ENCODE assay signal across 25 cellular contexts in the genomic region with DNA sequence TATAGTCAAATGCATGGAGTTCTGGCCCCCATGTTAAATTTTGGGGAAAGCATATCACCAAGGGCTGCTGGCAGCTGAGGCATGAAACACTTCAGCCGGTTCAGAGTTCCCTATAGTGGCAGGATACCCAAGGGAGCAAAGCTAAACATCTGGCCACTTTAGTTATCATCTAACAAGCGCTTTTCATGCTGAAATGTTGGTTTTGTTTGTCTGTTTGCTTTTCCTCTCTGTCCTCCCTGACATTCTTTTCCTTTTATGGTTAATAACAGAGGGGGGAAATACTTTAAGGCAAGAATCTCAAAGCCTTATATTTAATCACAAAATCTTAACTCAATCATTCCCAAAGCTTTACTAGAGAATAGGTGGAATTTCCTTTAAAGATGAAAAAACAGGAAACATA.
"Had no signal": no experiment of that assay in that cellular context is flagged by ENCODE, and none has a peak within 500 bp of the region (broad histone marks: within the 10 kb centered on the region; RNA-seq: fewer than 3 reads in every experiment).

No MANE protein-coding gene starts in this region.

- H3K9ac ChIP-seq: neural progenitor cell had no signal

- H3K27ac ChIP-seq: esophagus muscularis mucosa, heart right ventricle, neural progenitor cell, prostate gland, right atrium auricular region, tibial nerve had no signal

- H3K4me3 ChIP-seq: esophagus muscularis mucosa, heart right ventricle, mucosa of descending colon, neural progenitor cell, prostate gland, right atrium auricular region, tibial nerve had no signal

- H3K4me3 Mint-ChIP-seq: activated CD4-positive, alpha-beta T cell treated with anti-CD3 and anti-CD28 coated beads, Interleukin-2, amount 10 ng/mL, durations not matched to agents 7 days and 5 days; activated naive CD4-positive, alpha-beta T cell treated with anti-CD3 and anti-CD28 coated beads for 36 hours; activated naive CD8-positive, alpha-beta T cell treated with anti-CD3 and anti-CD28 coated beads, Interleukin-2, amount 50 U/mL, for 24 hours; activated T-cell treated with anti-CD3 and anti-CD28 coated beads, Interleukin-2, amount 50 U/mL, for 4 hours; memory B cell; naive B cell; neural progenitor cell; stimulated activated naive CD8-positive, alpha-beta T cell treated with anti-CD3 and anti-CD28 coated beads, Interleukin-15, Interleukin-2, amounts not matched to agents 100 ng/mL and 50 ng/mL, for 24 hours had no signal

- H3K9me3 Mint-ChIP-seq: activated CD4-positive, alpha-beta T cell treated with anti-CD3 and anti-CD28 coated beads, Interleukin-2, amount 10 ng/mL, durations not matched to agents 7 days and 5 days; activated naive CD4-positive, alpha-beta T cell treated with anti-CD3 and anti-CD28 coated beads for 36 hours; activated naive CD8-positive, alpha-beta T cell treated with anti-CD3 and anti-CD28 coated beads, Interleukin-2, amount 50 U/mL, for 24 hours; activated T-cell treated with anti-CD3 and anti-CD28 coated beads, Interleukin-2, amount 50 U/mL, for 4 hours; memory B cell; naive B cell; neural progenitor cell; stimulated activated naive CD8-positive, alpha-beta T cell treated with anti-CD3 and anti-CD28 coated beads, Interleukin-15, Interleukin-2, amounts not matched to agents 100 ng/mL and 50 ng/mL, for 24 hours had no signal

- H3K27me3 ChIP-seq: esophagus muscularis mucosa, heart right ventricle, neural progenitor cell, right atrium auricular region, tibial nerve had no signal

- H3K9me3 ChIP-seq: esophagus muscularis mucosa, heart right ventricle, mucosa of descending colon, prostate gland, right atrium auricular region, tibial nerve had no signal

- DNase-seq: activated CD4-positive, alpha-beta T cell treated with anti-CD3 and anti-CD28 coated beads, Interleukin-2, amount 10 ng/mL, durations not matched to agents 7 days and 5 days; activated CD8-positive, alpha-beta memory T cell treated with anti-CD3 and anti-CD28 coated beads, Interleukin-2, amount 50 U/mL, for 4 hours; activated naive CD4-positive, alpha-beta T cell treated with anti-CD3 and anti-CD28 coated beads for 36 hours; activated naive CD8-positive, alpha-beta T cell treated with anti-CD3 and anti-CD28 coated beads, Interleukin-2, amount 50 U/mL, for 24 hours; activated T-cell treated with anti-CD3 and anti-CD28 coated beads, Interleukin-2, amount 50 U/mL, for 4 hours; aorta; cerebellar nuclear complex; cortex of kidney; effector CD4-positive, alpha-beta T cell; heart right ventricle; left ventricle myocardium superior; mucosa of descending colon; naive B cell; stimulated activated CD4-positive, alpha-beta T cell treated with anti-CD3 and anti-CD28 coated beads, Interleukin-15, amount 100 ng/mL, for 24 hours; stimulated activated CD4-positive, alpha-beta T cell treated with anti-CD3 and anti-CD28 coated beads, Interleukin-2, amount 100 ng/mL, for 48 hours had no signal

- H3K36me3 ChIP-seq: esophagus muscularis mucosa, heart right ventricle, neural progenitor cell, prostate gland, right atrium auricular region, tibial nerve had no signal

- H3K4me2 ChIP-seq: neural progenitor cell had no signal

- FAIRE-seq: bronchial epithelial cell, urothelium cell line had no signal

- H3K4me1 Mint-ChIP-seq: activated CD4-positive, alpha-beta T cell treated with anti-CD3 and anti-CD28 coated beads, Interleukin-2, amount 10 ng/mL, durations not matched to agents 7 days and 5 days; activated naive CD8-positive, alpha-beta T cell treated with anti-CD3 and anti-CD28 coated beads, Interleukin-2, amount 50 U/mL, for 24 hours; memory B cell; naive B cell had no signal

- H3K4me1 ChIP-seq: esophagus muscularis mucosa, prostate gland, right atrium auricular region, tibial nerve had no signal

- H3K27ac Mint-ChIP-seq: activated CD4-positive, alpha-beta T cell treated with anti-CD3 and anti-CD28 coated beads, Interleukin-2, amount 10 ng/mL, durations not matched to agents 7 days and 5 days; activated naive CD4-positive, alpha-beta T cell treated with anti-CD3 and anti-CD28 coated beads for 36 hours; activated naive CD8-positive, alpha-beta T cell treated with anti-CD3 and anti-CD28 coated beads, Interleukin-2, amount 50 U/mL, for 24 hours; memory B cell; naive B cell; neural progenitor cell; stimulated activated naive CD8-positive, alpha-beta T cell treated with anti-CD3 and anti-CD28 coated beads, Interleukin-15, Interleukin-2, amounts not matched to agents 100 ng/mL and 50 ng/mL, for 24 hours had no signal

- H3K36me3 Mint-ChIP-seq: memory B cell, naive B cell, neural progenitor cell had no signal

- ATAC-seq: activated CD4-positive, CD25-positive, alpha-beta regulatory T cell treated with anti-CD3 and anti-CD28 coated beads, Interleukin-2, amount 50 U/mL, for 24 hours; activated naive CD8-positive, alpha-beta T cell treated with anti-CD3 and anti-CD28 coated beads, Interleukin-2, amount 50 U/mL, for 24 hours; activated T-cell treated with anti-CD3 and anti-CD28 coated beads, Interleukin-2, amount 50 U/mL, for 4 hours; heart right ventricle; left ventricle myocardium superior; mucosa of descending colon had no signal
